Comparison of ENCODE assay signal across 8 cellular contexts in the genomic region with DNA sequence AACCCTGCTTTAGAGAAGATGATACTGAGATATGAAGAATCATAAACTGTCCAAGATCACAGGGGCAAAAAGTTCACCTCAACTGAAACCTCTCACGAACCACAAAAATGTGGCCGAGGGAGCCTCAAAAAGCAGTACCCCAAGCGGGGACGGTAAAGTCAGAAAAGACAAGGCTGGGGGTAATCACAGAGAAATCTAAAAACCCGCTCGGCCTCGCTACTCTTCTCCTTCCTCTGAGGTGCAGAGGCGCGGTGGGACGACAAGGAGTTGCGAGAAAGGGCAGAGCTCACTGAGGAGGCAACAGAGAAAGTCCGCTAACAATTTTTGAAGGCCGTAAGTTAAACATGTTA. TPM values are rescaled to one million over a fixed set of nuclear protein-coding genes. Genes with fewer than 3 reads are reported as not detected.
A peak's percentile ranks its signal among the peaks of the same experiment; 100 is the strongest.
DNase-seq lines count a peak whose midpoint lies in the region; ATAC-seq lines count a peak whose summit lies in the region.

No MANE protein-coding gene starts in this region.

- ATAC-seq in GM21423 (IDR thresholded peaks at IDR 0.05; ENCODE audit: unreplicated experiment) (peak; percentile 31), HG03575 (IDR thresholded peaks at IDR 0.05; ENCODE audit: extremely low read depth, insufficient number of reproducible peaks, low FRiP score, unreplicated experiment) (peak; percentile 12)
- peak; percentile 36 for ATAC-seq in central memory CD8-positive, alpha-beta T cell (replicated peaks; ENCODE audit: extremely low read depth, poor library complexity, severe bottlenecking)

- CTCF ChIA-PET in CD8-positive, alpha-beta memory T cell (lab: Charles Lee) = no interaction called here

- peak overlapping the region; percentile 90 for H3K4me3 ChIP-seq in CD8-positive, alpha-beta memory T cell (ENCODE audit: low read length)
- peak overlapping the region; percentile 70 for H3K4me3 ChIP-seq in mononuclear cell (ENCODE audit: low read length)

- peaks cover 18 to 26% (median 26%) of the 10 kb centered on the region in 3 donors for H3K4me1 Mint-ChIP-seq in CD8-positive, alpha-beta memory T cell
- peaks cover 16% of the 10 kb centered on the region for H3K4me1 Mint-ChIP-seq in central memory CD8-positive, alpha-beta T cell

- POLR2A ChIA-PET in CD8-positive, alpha-beta memory T cell (lab: Charles Lee) = interaction anchor here (0.7 kb wide), 1 partner anchor 366 kb away, joined by 3 read pairs; no protein-coding TSS in a partner anchor

- peaks cover 3 to 18% (median 7%) of the 10 kb centered on the region in 3 donors for H3K36me3 Mint-ChIP-seq in CD8-positive, alpha-beta memory T cell
- peaks cover 11% of the 10 kb centered on the region for H3K36me3 Mint-ChIP-seq in central memory CD8-positive, alpha-beta T cell (ENCODE audit: insufficient read depth)

- H3K9me3 Mint-ChIP-seq in CD8-positive, alpha-beta memory T cell = no peaks in the 10 kb centered on the region
- H3K9me3 Mint-ChIP-seq in central memory CD8-positive, alpha-beta T cell = no peaks in the 10 kb centered on the region

- no peaks in the 10 kb centered on the region for H3K36me3 ChIP-seq in CD8-positive, alpha-beta memory T cell (ENCODE audit: insufficient read depth, low read length)

- peak overlapping the region; percentile 92 to 100 (median 98) for H3K4me3 Mint-ChIP-seq in CD8-positive, alpha-beta memory T cell
- peak overlapping the region; percentile 93 for H3K4me3 Mint-ChIP-seq in central memory CD8-positive, alpha-beta T cell

- no peak for DNase-seq in CD8-positive, alpha-beta memory T cell
- DNase-seq in central memory CD8-positive, alpha-beta T cell (ENCODE audit: low spot score in 2 of 2) = no peak
- DNase-seq in NCI-H748 (lab: John Stamatoyannopoulos, UW; ENCODE audit: unreplicated experiment) (no peak), NCI-H128 (lab: John Stamatoyannopoulos, UW; ENCODE audit: unreplicated experiment) (no peak), ecto neural progenitor cell (ENCODE audit: low spot score) (no peak)

- peak overlapping the region; percentile 89 to 99 (median 96) for H3K27ac Mint-ChIP-seq in CD8-positive, alpha-beta memory T cell
- peak overlapping the region; percentile 97 for H3K27ac Mint-ChIP-seq in central memory CD8-positive, alpha-beta T cell (ENCODE audit: low read depth)

- H3K9me3 ChIP-seq in CD8-positive, alpha-beta memory T cell (ENCODE audit: low read length) = no peaks in the 10 kb centered on the region
- no peaks in the 10 kb centered on the region for H3K9me3 ChIP-seq in mononuclear cell (ENCODE audit: low read depth, low read length)

- H3K27ac ChIP-seq in CD8-positive, alpha-beta memory T cell (ENCODE audit: low read depth, low read length) = peak overlapping the region; percentile 92

- no peaks in the 10 kb centered on the region for H3K27me3 ChIP-seq in CD8-positive, alpha-beta memory T cell (ENCODE audit: insufficient read depth, low read length, poor library complexity, severe bottlenecking)
- H3K27me3 ChIP-seq in mononuclear cell (ENCODE audit: insufficient read depth, low read length) = no peaks in the 10 kb centered on the region

- peaks cover 12% of the 10 kb centered on the region for H3K4me1 ChIP-seq in CD8-positive, alpha-beta memory T cell (ENCODE audit: insufficient read depth, low read length)
- peaks cover 3% of the 10 kb centered on the region for H3K4me1 ChIP-seq in mononuclear cell (ENCODE audit: insufficient read depth, low read length)

- H3K27me3 Mint-ChIP-seq in CD8-positive, alpha-beta memory T cell = peaks cover 0 to 4% of the 10 kb centered on the region in 2 donors
- no peaks in the 10 kb centered on the region for H3K27me3 Mint-ChIP-seq in central memory CD8-positive, alpha-beta T cell

RNA-seq across cellular contexts. Expression of a gene that starts 0.4 kb away (rescaled TPM):
- 1 to 10 TPM; 2.9 to 3.1 TPM for total RNA-seq in CD8-positive, alpha-beta memory T cell
- polyA plus RNA-seq in CD8-positive, alpha-beta memory T cell = 0.99 TPM
- 0.42 TPM for total RNA-seq in mononuclear cell
